ENCODE assay signal across 20 cellular contexts in the genomic region with DNA sequence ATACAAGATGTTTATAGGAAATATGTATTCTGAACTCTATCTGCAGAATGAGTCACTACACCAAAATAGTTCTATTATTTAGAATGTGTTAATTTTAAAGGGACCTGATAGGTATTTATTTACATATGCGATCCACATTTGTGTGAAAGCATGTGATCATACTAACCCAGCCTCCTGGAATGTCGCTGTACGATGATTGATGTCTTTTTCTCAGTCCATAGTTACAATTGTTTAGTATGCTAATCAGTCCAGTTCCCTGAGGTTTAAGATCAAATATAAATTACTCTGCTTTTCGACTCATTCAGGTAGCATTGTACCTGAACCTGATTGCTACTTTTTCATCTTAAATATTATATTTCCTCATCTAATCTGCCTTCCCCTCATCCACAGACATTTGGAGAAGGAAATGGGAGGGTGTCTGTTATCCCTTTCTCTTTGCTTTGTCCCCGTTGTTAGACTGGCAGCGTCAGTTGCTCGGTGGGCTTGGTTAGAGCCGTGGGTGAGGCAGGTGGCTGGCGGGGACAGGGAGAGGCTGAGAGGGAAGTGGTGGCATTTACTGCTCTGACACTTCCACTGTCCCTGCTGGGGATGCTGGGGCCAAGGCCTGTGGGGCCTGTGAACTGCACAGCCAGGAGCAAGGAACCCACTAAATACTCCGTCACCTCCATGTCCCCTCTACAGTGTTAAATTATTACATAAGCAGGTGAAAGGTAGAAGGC. TPM values are rescaled to one million over a fixed set of nuclear protein-coding genes. Genes with fewer than 3 reads are reported as not detected.
DNase-seq lines count a peak whose midpoint lies in the region; ATAC-seq, FAIRE-seq and TF ChIP-seq lines count a peak whose summit lies in the region.
"Had no signal": no experiment of that assay in that cellular context is flagged by ENCODE, and none has a peak within 500 bp of the region (broad histone marks: within the 10 kb centered on the region; RNA-seq: fewer than 3 reads in every experiment).

No MANE protein-coding gene starts in this region.

- peak overlapping the region; percentile 29 for H3K27ac Mint-ChIP-seq in stimulated activated effector memory CD8-positive, alpha-beta T cell treated with anti-CD3 and anti-CD28 coated beads, Interleukin-12 subunit alpha, Interleukin-12 subunit beta, amount 100 ng/mL, for 72 hours
- H3K27ac Mint-ChIP-seq in activated CD8-positive, alpha-beta memory T cell treated with anti-CD3 and anti-CD28 coated beads, Interleukin-2, amount 10 ng/mL, durations not matched to agents 7 days and 5 days, result no peak overlapping the region
- H3K27ac Mint-ChIP-seq: CD14-positive monocyte, T-cell had no signal

- no peak overlapping the region for H2BK120ac ChIP-seq in H1 (replicated peaks; ENCODE audit: low read depth, low read length)

- no peaks in the 10 kb centered on the region for H3K9me3 ChIP-seq in SJCRH30 (replicated peaks)
- H3K9me3 ChIP-seq in H1 (ENCODE audit: insufficient read depth in 2 of 2, low read depth in 1 of 2, low read length in 1 of 2), result no peaks in the 10 kb centered on the region

- peaks cover 32% of the 10 kb centered on the region for H3K4me1 Mint-ChIP-seq in stimulated activated effector memory CD8-positive, alpha-beta T cell treated with anti-CD3 and anti-CD28 coated beads, Interleukin-12 subunit alpha, Interleukin-12 subunit beta, amount 100 ng/mL, for 72 hours
- peaks cover 29% of the 10 kb centered on the region for H3K4me1 Mint-ChIP-seq in activated CD8-positive, alpha-beta memory T cell treated with anti-CD3 and anti-CD28 coated beads, Interleukin-2, amount 10 ng/mL, durations not matched to agents 7 days and 5 days

- H2AK5ac ChIP-seq in H1 (ENCODE audit: low read depth, low read length), result no peak overlapping the region

- H3K23me2 ChIP-seq in H1 (ENCODE audit: low read depth, low read length), result no peaks in the 10 kb centered on the region

- no peak overlapping the region for H2BK20ac ChIP-seq in H1 (ENCODE audit: low read length)

- no peak for TF ChIP-seq RAD21 in H1 (IDR thresholded peaks at IDR 0.05 in 1 of 2, conservative IDR thresholded peaks at IDR 0.05 in 1 of 2; ENCODE audit: low read depth in 2 of 2, low read length in 2 of 2)

- no peak overlapping the region for H2BK12ac ChIP-seq in H1 (ENCODE audit: low read depth, low read length)

- H3K27me3 ChIP-seq in SJCRH30, result no peaks in the 10 kb centered on the region
- H3K27me3 ChIP-seq in H1 (replicated peaks in 1 of 4; ENCODE audit: control insufficient read depth in 3 of 4, extremely low read depth in 1 of 4, insufficient read depth in 3 of 4, low read length in 3 of 4), result no peaks in the 10 kb centered on the region

- TF ChIP-seq POLR2A in H1 (IDR thresholded peaks at IDR 0.05; ENCODE audit: control extremely low read depth in 1 of 2, low read depth in 2 of 2, low read length in 2 of 2), result no peak

- peaks cover 15% of the 10 kb centered on the region for H3K27me3 Mint-ChIP-seq in activated CD8-positive, alpha-beta memory T cell treated with anti-CD3 and anti-CD28 coated beads, Interleukin-2, amount 10 ng/mL, durations not matched to agents 7 days and 5 days

- H3K79me1 ChIP-seq in H1 (ENCODE audit: low read depth, low read length), result no peaks in the 10 kb centered on the region

- H3K4me3 ChIP-seq in SJCRH30, result no peak overlapping the region
- no peak overlapping the region for H3K4me3 ChIP-seq in H1 (ENCODE audit: extremely low read depth in 1 of 4, insufficient read depth in 2 of 4, low read depth in 3 of 4, low read length in 4 of 4)

- H3K14ac ChIP-seq in H1 (ENCODE audit: insufficient read length), result no peak overlapping the region

- no peak overlapping the region for H3K56ac ChIP-seq in H1 (replicated peaks; ENCODE audit: insufficient read length, low read depth, low read length)

- H3K79me2 ChIP-seq in H1 (ENCODE audit: control insufficient read depth in 1 of 2, insufficient read depth in 2 of 2, low read length in 2 of 2), result no peaks in the 10 kb centered on the region

- H3K4ac ChIP-seq in H1 (replicated peaks; ENCODE audit: insufficient read length, low read depth, low read length), result no peak overlapping the region

- no peak overlapping the region for H2BK15ac ChIP-seq in H1 (ENCODE audit: low read length)

- no peak for TF ChIP-seq CTCF in H1 (IDR thresholded peaks at IDR 0.05; ENCODE audit: control extremely low read depth in 1 of 3, insufficient read depth in 1 of 3, low read depth in 1 of 3, low read length in 3 of 3)

- H2BK5ac ChIP-seq in H1 (ENCODE audit: low read depth, low read length), result no peak overlapping the region

- TF ChIP-seq EP300 in H1 (IDR thresholded peaks at IDR 0.05; ENCODE audit: borderline replicate concordance in 1 of 2, low read depth in 2 of 2, low read length in 2 of 2), result no peak

- no peak for DNase-seq in HEK293T (ENCODE audit: extremely low spot score)
- peak; percentile 45 to 64 for DNase-seq in SJCRH30
- no peak for DNase-seq in H1 (ENCODE audit: low read depth in 1 of 2, low spot score in 2 of 2)
- no peak for DNase-seq in stimulated activated effector memory CD8-positive, alpha-beta T cell treated with anti-CD3 and anti-CD28 coated beads, Interleukin-12 subunit alpha, Interleukin-12 subunit beta, amount 100 ng/mL, for 72 hours (ENCODE audit: low spot score in 2 of 2)
- no peak for DNase-seq in DMS153 treated with DMSO at 0.1 percent for 48 hours (lab: John Stamatoyannopoulos, UW; ENCODE audit: unreplicated experiment)
- DNase-seq in C1 segment of cervical spinal cord (lab: John Stamatoyannopoulos, UW), result no peak
- DNase-seq in activated CD8-positive, alpha-beta memory T cell treated with anti-CD3 and anti-CD28 coated beads, Interleukin-2, amount 10 ng/mL, durations not matched to agents 7 days and 5 days, result no peak
- DNase-seq: ACHN, NCI-H1417 treated with DMSO at 0.1 percent for 48 hours, NCI-H187 treated with DMSO at 0.1 percent for 48 hours, NCI-H345, SHP77 treated with DMSO at 0.1 percent for 48 hours, T-cell had no signal

- H3K9ac ChIP-seq in H1 (replicated peaks in 1 of 4; ENCODE audit: extremely low read depth in 1 of 4, low read depth in 3 of 4, low read length in 3 of 4), result no peak overlapping the region
- H3K9ac ChIP-seq: KMS-11 had no signal

- ATAC-seq in stimulated activated effector memory CD8-positive, alpha-beta T cell treated with anti-CD3 and anti-CD28 coated beads, Interleukin-12 subunit alpha, Interleukin-12 subunit beta, amount 100 ng/mL, for 72 hours, result no peak
- no peak for ATAC-seq in activated CD8-positive, alpha-beta memory T cell treated with anti-CD3 and anti-CD28 coated beads, Interleukin-2, amount 10 ng/mL, durations not matched to agents 7 days and 5 days
- ATAC-seq: SK-N-SH treated with all-trans-retinoic acid at 6 μM for 48 hours, T-cell had no signal

- H3K4me3 Mint-ChIP-seq in stimulated activated effector memory CD8-positive, alpha-beta T cell treated with anti-CD3 and anti-CD28 coated beads, Interleukin-12 subunit alpha, Interleukin-12 subunit beta, amount 100 ng/mL, for 72 hours, result peak overlapping the region; percentile 69
- no peak overlapping the region for H3K4me3 Mint-ChIP-seq in activated CD8-positive, alpha-beta memory T cell treated with anti-CD3 and anti-CD28 coated beads, Interleukin-2, amount 10 ng/mL, durations not matched to agents 7 days and 5 days
- H3K4me3 Mint-ChIP-seq: CD14-positive monocyte, T-cell had no signal

- no peak overlapping the region for H3K23ac ChIP-seq in H1 (ENCODE audit: insufficient read length)

- no peak overlapping the region for H3K4me2 ChIP-seq in H1 (ENCODE audit: insufficient read depth in 1 of 2, low read depth in 2 of 2, low read length in 2 of 2)
- H3K4me2 ChIP-seq: KMS-11 had no signal

- H3K18ac ChIP-seq in H1 (ENCODE audit: extremely low read depth, low read length), result no peak overlapping the region

- H4K8ac ChIP-seq in H1 (ENCODE audit: extremely low read depth, insufficient read depth, low read length), result 0 out of 2 replicates have a peak overlapping the region, but pooled peaks have one; percentile 10

- H4K5ac ChIP-seq in H1 (ENCODE audit: insufficient read length, low read depth, low read length), result no peak overlapping the region

- H3K27ac ChIP-seq in SJCRH30 (no peak overlapping the region), H1 (ENCODE audit: low read depth, low read length) (no peak overlapping the region)
- H3K27ac ChIP-seq: KMS-11 had no signal

- H2AFZ ChIP-seq in H1 (ENCODE audit: low read length), result no peak overlapping the region

- 95% methylated on average over 10 of the region's 10 CpGs; no CpG with 5 or more reads in 1 of the 2 experiments for WGBS in H1 (ENCODE audit: extremely low coverage in 1 of 2, insufficient coverage in 1 of 2, insufficient read length in 1 of 2, insufficient replicate concordance in 2 of 2, low coverage in 1 of 2, low lambda C conversion rate in 2 of 2, missing lambda C conversion rate in 1 of 2), 2 experiments

- POLR2A ChIA-PET in HEK293T (lab: Yijun Ruan, JAX), result no interaction called here
- POLR2A ChIA-PET in H1 (lab: Charles Lee; ENCODE audit: partially characterized antibody), result no interaction called here

- no peak overlapping the region for H4K91ac ChIP-seq in H1 (replicated peaks; ENCODE audit: insufficient read length, low read length)

- H4K20me1 ChIP-seq in H1 (replicated peaks in 1 of 2; ENCODE audit: control insufficient read depth in 1 of 2, insufficient read depth in 2 of 2, low read length in 2 of 2), result no peaks in the 10 kb centered on the region

- no peaks in the 10 kb centered on the region for H3K36me3 Mint-ChIP-seq in stimulated activated effector memory CD8-positive, alpha-beta T cell treated with anti-CD3 and anti-CD28 coated beads, Interleukin-12 subunit alpha, Interleukin-12 subunit beta, amount 100 ng/mL, for 72 hours
- H3K36me3 Mint-ChIP-seq in activated CD8-positive, alpha-beta memory T cell treated with anti-CD3 and anti-CD28 coated beads, Interleukin-2, amount 10 ng/mL, durations not matched to agents 7 days and 5 days, result no peaks in the 10 kb centered on the region
- H3K36me3 Mint-ChIP-seq: CD14-positive monocyte, T-cell had no signal

- FAIRE-seq in H1 (lab: Jason Lieb, UNC), result no peak
- FAIRE-seq: G401.6, GM19239 had no signal

- CTCF ChIA-PET in HEK293T (lab: Yijun Ruan, JAX), result interaction anchor here (0.7 kb wide), 1 partner anchor 444 kb away, joined by 3 read pairs; no protein-coding TSS in a partner anchor
- CTCF ChIA-PET in H1 (lab: Charles Lee; ENCODE audit: partially characterized antibody), result interaction anchor here (1.0 to 5.8 kb wide), 14 partner anchors 9 to 342 kb away, joined by 3 to 49 read pairs (median 9); no protein-coding TSS in a partner anchor
- CTCF ChIA-PET in activated CD8-positive, alpha-beta memory T cell treated with anti-CD3 and anti-CD28 coated beads, Interleukin-2, amount 10 ng/mL, durations not matched to agents 7 days and 5 days (lab: Charles Lee), result interaction anchor here (1.0 to 4.8 kb wide), 2 partner anchors 18 to 39 kb away, joined by 3 to 36 read pairs; no protein-coding TSS in a partner anchor

- 0 out of 2 replicates have a peak, but pooled peaks cover 3% of the 10 kb centered on the region for H3K4me1 ChIP-seq in SJCRH30
- no peaks in the 10 kb centered on the region; a peak in 3 of 7 replicates for H3K4me1 ChIP-seq in H1 (replicated peaks in 1 of 4; ENCODE audit: control insufficient read depth in 3 of 4, insufficient read depth in 4 of 4, low read length in 3 of 4)

- H3K9me3 Mint-ChIP-seq in stimulated activated effector memory CD8-positive, alpha-beta T cell treated with anti-CD3 and anti-CD28 coated beads, Interleukin-12 subunit alpha, Interleukin-12 subunit beta, amount 100 ng/mL, for 72 hours, result no peaks in the 10 kb centered on the region
- H3K9me3 Mint-ChIP-seq in activated CD8-positive, alpha-beta memory T cell treated with anti-CD3 and anti-CD28 coated beads, Interleukin-2, amount 10 ng/mL, durations not matched to agents 7 days and 5 days (ENCODE audit: low read depth), result no peaks in the 10 kb centered on the region
- H3K9me3 Mint-ChIP-seq: CD14-positive monocyte, T-cell had no signal

- H3K36me3 ChIP-seq in SJCRH30, result no peaks in the 10 kb centered on the region
- H3K36me3 ChIP-seq in H1 (ENCODE audit: control insufficient read depth in 2 of 4, insufficient read depth in 4 of 4, low read length in 3 of 4), result no peaks in the 10 kb centered on the region

RNA-seq across cellular contexts. Expression of a gene that starts 27.7 kb away (rescaled TPM):
- 4.5 and 8.8 TPM in 2 replicates for total RNA-seq in SJCRH30 (2014; rRNA removed; shearing (Covaris generic))
- 0.40 and 0.56 TPM in 2 replicates for total RNA-seq in H1 (2021; fragmentation: NEBNext Ultra II Directional; extraction: Animal tissue kit (Norgen Biotek cat#: 25700))
- 0.67 and 0.80 TPM in 2 replicates for polyA plus RNA-seq in H1 (2011; rRNA removed)
- 0.69 TPM for polyA plus RNA-seq in H1 (2011; cell fraction: cytosol; rRNA removed)
- polyA plus RNA-seq in H1 (2011; cell fraction: nucleus; rRNA removed), result 4.3 TPM
- 0.76 to 1.2 TPM (median 0.99 TPM) in 4 replicates for polyA plus RNA-seq in H1 (2012, experiment 1 of 2)
- 0.10 TPM for polyA plus RNA-seq in H1 (2012, experiment 2 of 2)
- 0.53 TPM for polyA plus RNA-seq in H1 (2013, experiment 1 of 2)
- 0.42 TPM for polyA plus RNA-seq in H1 (2013, experiment 2 of 2)
- polyA minus RNA-seq in H1 (2011; rRNA and poly(A)+ RNA removed), result 0.66 and 0.73 TPM in 2 replicates
- 0.51 TPM for polyA minus RNA-seq in H1 (2011; cell fraction: cytosol; rRNA and poly(A)+ RNA removed)
- 2.3 TPM for polyA minus RNA-seq in H1 (2011; cell fraction: nucleus; rRNA and poly(A)+ RNA removed)
- total RNA-seq in activated CD8-positive, alpha-beta memory T cell treated with anti-CD3 and anti-CD28 coated beads, Interleukin-2, amount 10 ng/mL, durations not matched to agents 7 days and 5 days, result not detected
- total RNA-seq: H4, OCI-LY7, T-cell had no signal
- polyA plus RNA-seq: CD14-positive monocyte had no signal

Comparison
In these comparisons a context has a peak if more than half of its experiments do, and no peak if none do; other contexts are left out.
1. DNase-seq: peak in SJCRH30 (2 of 2); none in HEK293T (single experiment), H1 (0 of 2), stimulated activated effector memory CD8-positive, alpha-beta T cell treated with anti-CD3 and anti-CD28 coated beads, Interleukin-12 subunit alpha, Interleukin-12 subunit beta, amount 100 ng/mL, for 72 hours (0 of 2), DMS153 treated with DMSO at 0.1 percent for 48 hours (single experiment), C1 segment of cervical spinal cord (0 of 14) and activated CD8-positive, alpha-beta memory T cell treated with anti-CD3 and anti-CD28 coated beads, Interleukin-2, amount 10 ng/mL, durations not matched to agents 7 days and 5 days (single experiment).